ENCODE assay signal across 31 cellular contexts in the genomic region with DNA sequence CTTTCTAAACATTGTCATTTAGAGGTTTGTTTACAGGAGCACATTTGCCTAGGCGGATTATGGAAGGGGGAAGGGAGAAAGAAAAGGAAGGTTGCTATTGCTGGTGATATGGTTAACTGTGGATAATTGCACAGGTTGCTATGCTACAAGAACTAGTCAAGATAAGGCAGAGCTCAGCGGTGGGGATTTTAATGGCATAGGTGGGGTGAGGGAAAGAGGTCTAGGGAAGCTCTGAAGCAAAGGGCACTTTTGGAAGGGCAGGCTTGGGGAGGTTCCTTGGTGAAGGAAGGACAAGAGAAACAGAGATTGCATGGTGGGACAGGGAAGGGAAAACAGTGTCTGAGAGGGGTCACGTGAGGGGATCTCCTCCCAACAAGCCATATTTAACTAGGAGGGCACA. TPM values are rescaled to one million over a fixed set of nuclear protein-coding genes. Genes with fewer than 3 reads are reported as not detected.
DNase-seq lines count a peak whose midpoint lies in the region; ATAC-seq, FAIRE-seq and TF ChIP-seq lines count a peak whose summit lies in the region.
"Had no signal": no experiment of that assay in that cellular context is flagged by ENCODE, and none has a peak within 500 bp of the region (broad histone marks: within the 10 kb centered on the region; RNA-seq: fewer than 3 reads in every experiment).

No MANE protein-coding gene starts in this region.

- no peaks in the 10 kb centered on the region for H3K36me3 Mint-ChIP-seq in astrocyte (ENCODE audit: low read depth, unreplicated experiment)
- no peaks in the 10 kb centered on the region for H3K36me3 Mint-ChIP-seq in stimulated activated effector memory CD8-positive, alpha-beta T cell treated with anti-CD3 and anti-CD28 coated beads, Interleukin-12 subunit alpha, Interleukin-12 subunit beta, amount 100 ng/mL, for 72 hours
- H3K36me3 Mint-ChIP-seq: natural killer cell had no signal

- H4K8ac ChIP-seq in mesenchymal stem cell (ENCODE audit: low read length): no peak overlapping the region

- no peak overlapping the region for H3K23ac ChIP-seq in mesenchymal stem cell (ENCODE audit: low read length in 2 of 2)

- ATAC-seq in GM19324 (IDR thresholded peaks at IDR 0.05; ENCODE audit: low FRiP score, unreplicated experiment): no peak
- no peak for ATAC-seq in stimulated activated effector memory CD8-positive, alpha-beta T cell treated with anti-CD3 and anti-CD28 coated beads, Interleukin-12 subunit alpha, Interleukin-12 subunit beta, amount 100 ng/mL, for 72 hours
- ATAC-seq: activated naive CD8-positive, alpha-beta T cell treated with anti-CD3 and anti-CD28 coated beads, Interleukin-2, amount 50 U/mL, for 24 hours; left cardiac atrium; natural killer cell had no signal

- no peak overlapping the region for H4K91ac ChIP-seq in mesenchymal stem cell (ENCODE audit: low read length)

- no peak overlapping the region for H3K4ac ChIP-seq in mesenchymal stem cell (ENCODE audit: low read depth in 1 of 2, low read length in 2 of 2)

- 82% methylated on average over 3 of the region's 3 CpGs for WGBS in mesenchymal stem cell

- DNase-seq in COR-L47 (lab: John Stamatoyannopoulos, UW): peak; percentile 28
- peak; percentile 5 for DNase-seq in HuH-7 (ENCODE audit: low spot score)
- DNase-seq in astrocyte (ENCODE audit: low read depth): no peak
- DNase-seq in mesenchymal stem cell: no peak
- no peak for DNase-seq in effector CD8-positive, alpha-beta T cell (lab: John Stamatoyannopoulos, UW)
- DNase-seq in NCI-H1694 treated with DMSO at 0.1 percent for 48 hours (lab: John Stamatoyannopoulos, UW): no peak
- DNase-seq in stimulated activated effector memory CD8-positive, alpha-beta T cell treated with anti-CD3 and anti-CD28 coated beads, Interleukin-12 subunit alpha, Interleukin-12 subunit beta, amount 100 ng/mL, for 72 hours (ENCODE audit: low spot score in 2 of 2): no peak
- DNase-seq: activated CD4-positive, alpha-beta T cell treated with anti-CD3 and anti-CD28 coated beads, Interleukin-2, amount 50 U/mL, for 1 hour; activated CD8-positive, alpha-beta memory T cell treated with anti-CD3 and anti-CD28 coated beads, Interleukin-2, amount 50 U/mL, for 48 hours; activated effector memory CD4-positive, alpha-beta T cell treated with anti-CD3 and anti-CD28 coated beads, Interleukin-2, amount 50 U/mL, for 16 hours; activated naive CD8-positive, alpha-beta T cell treated with anti-CD3 and anti-CD28 coated beads, Interleukin-2, amount 50 U/mL, for 24 hours; Calu3; cortex of kidney; GM23248; left cardiac atrium; natural killer cell; NCI-H1694; RPMI8226; sigmoid colon; T-helper 2 cell; uterus had no signal

- H3K18ac ChIP-seq in mesenchymal stem cell (ENCODE audit: low read depth in 1 of 2, low read length in 2 of 2): no peak overlapping the region

- H2BK5ac ChIP-seq in mesenchymal stem cell (ENCODE audit: low read depth, low read length, poor library complexity, severe bottlenecking): no peak overlapping the region

- no peaks in the 10 kb centered on the region for H3K79me2 ChIP-seq in astrocyte (ENCODE audit: insufficient read depth, low read length)

- H2AK5ac ChIP-seq in mesenchymal stem cell (ENCODE audit: low read length, severe bottlenecking): peak overlapping the region; percentile 3

- H3K9ac ChIP-seq in astrocyte (ENCODE audit: low read length) (no peak overlapping the region), mesenchymal stem cell (ENCODE audit: low read length) (no peak overlapping the region)
- H3K9ac ChIP-seq: GM23248 had no signal

- no peak overlapping the region for H3K4me3 ChIP-seq in astrocyte (ENCODE audit: insufficient read depth, low read depth, low read length)
- H3K4me3 ChIP-seq in mesenchymal stem cell (ENCODE audit: insufficient read depth in 1 of 2, low read depth in 1 of 2, low read length in 2 of 2): no peak overlapping the region
- H3K4me3 ChIP-seq: GM23248, sigmoid colon, SK-N-MC, uterus had no signal

- H3K4me2 ChIP-seq in astrocyte (ENCODE audit: low read length) (no peak overlapping the region), mesenchymal stem cell (ENCODE audit: low read length, poor library complexity, severe bottlenecking) (no peak overlapping the region)

- peak overlapping the region; percentile 54 for H3K27ac Mint-ChIP-seq in astrocyte (ENCODE audit: unreplicated experiment)
- H3K27ac Mint-ChIP-seq in stimulated activated effector memory CD8-positive, alpha-beta T cell treated with anti-CD3 and anti-CD28 coated beads, Interleukin-12 subunit alpha, Interleukin-12 subunit beta, amount 100 ng/mL, for 72 hours: no peak overlapping the region
- H3K27ac Mint-ChIP-seq: activated naive CD8-positive, alpha-beta T cell treated with anti-CD3 and anti-CD28 coated beads, Interleukin-2, amount 50 U/mL, for 24 hours; natural killer cell had no signal

- no peaks in the 10 kb centered on the region for H4K20me1 ChIP-seq in astrocyte (ENCODE audit: insufficient read depth, low read length)

- H3K79me1 ChIP-seq in mesenchymal stem cell (replicated peaks; ENCODE audit: low read length, poor library complexity, severe bottlenecking): no peaks in the 10 kb centered on the region

- H3K4me3 Mint-ChIP-seq in astrocyte (ENCODE audit: unreplicated experiment): no peak overlapping the region
- no peak overlapping the region for H3K4me3 Mint-ChIP-seq in stimulated activated effector memory CD8-positive, alpha-beta T cell treated with anti-CD3 and anti-CD28 coated beads, Interleukin-12 subunit alpha, Interleukin-12 subunit beta, amount 100 ng/mL, for 72 hours
- H3K4me3 Mint-ChIP-seq: activated naive CD8-positive, alpha-beta T cell treated with anti-CD3 and anti-CD28 coated beads, Interleukin-2, amount 50 U/mL, for 24 hours; natural killer cell had no signal

- no peak overlapping the region for H2BK120ac ChIP-seq in mesenchymal stem cell (ENCODE audit: low read depth, low read length)

- no peaks in the 10 kb centered on the region for H3K27me3 ChIP-seq in astrocyte (ENCODE audit: insufficient read depth, low read length)
- peaks cover 0 to 3% of the 10 kb centered on the region in 2 experiments for H3K27me3 ChIP-seq in mesenchymal stem cell (ENCODE audit: control insufficient read depth in 1 of 2, insufficient read depth in 1 of 2, low read length in 2 of 2)
- H3K27me3 ChIP-seq: brain microvascular endothelial cell, sigmoid colon, uterus had no signal

- H3K9me3 Mint-ChIP-seq in astrocyte (ENCODE audit: unreplicated experiment): no peaks in the 10 kb centered on the region
- H3K9me3 Mint-ChIP-seq in stimulated activated effector memory CD8-positive, alpha-beta T cell treated with anti-CD3 and anti-CD28 coated beads, Interleukin-12 subunit alpha, Interleukin-12 subunit beta, amount 100 ng/mL, for 72 hours: no peaks in the 10 kb centered on the region
- H3K9me3 Mint-ChIP-seq: activated naive CD8-positive, alpha-beta T cell treated with anti-CD3 and anti-CD28 coated beads, Interleukin-2, amount 50 U/mL, for 24 hours; natural killer cell had no signal

- H2BK15ac ChIP-seq in mesenchymal stem cell (ENCODE audit: low read depth, poor library complexity, severe bottlenecking): no peak overlapping the region

- H3K27me3 Mint-ChIP-seq in astrocyte (ENCODE audit: low read depth, unreplicated experiment): no peaks in the 10 kb centered on the region

- no peak for TF ChIP-seq CTCF in astrocyte (IDR thresholded peaks at IDR 0.05; ENCODE audit: insufficient read depth, low read depth, low read length)

- FAIRE-seq in astrocyte (lab: Jason Lieb, UNC): no peak
- FAIRE-seq: endometrium had no signal

- H2AFZ ChIP-seq in astrocyte (ENCODE audit: low read depth, low read length) (no peak overlapping the region), mesenchymal stem cell (ENCODE audit: low read depth, low read length) (no peak overlapping the region)
- H2AFZ ChIP-seq: GM23248 had no signal

- H3K14ac ChIP-seq in mesenchymal stem cell (ENCODE audit: low read length in 2 of 2): no peak overlapping the region

- H3K36me3 ChIP-seq in astrocyte (ENCODE audit: insufficient read depth, low read length) (no peaks in the 10 kb centered on the region), mesenchymal stem cell (ENCODE audit: control insufficient read depth in 1 of 2, insufficient read depth in 2 of 2, low read depth in 1 of 2, low read length in 2 of 2) (no peaks in the 10 kb centered on the region)
- H3K36me3 ChIP-seq: brain microvascular endothelial cell, sigmoid colon, uterus had no signal

- H3K9me3 ChIP-seq in astrocyte (ENCODE audit: insufficient read depth, low read depth, low read length) (no peaks in the 10 kb centered on the region), mesenchymal stem cell (ENCODE audit: control insufficient read depth, low read length) (no peaks in the 10 kb centered on the region)
- H3K9me3 ChIP-seq: sigmoid colon, uterus had no signal

- no peak overlapping the region for H2BK12ac ChIP-seq in mesenchymal stem cell (ENCODE audit: low read length in 2 of 2)

- H3K27ac ChIP-seq in astrocyte (ENCODE audit: low read depth, low read length) (no peak overlapping the region), mesenchymal stem cell (ENCODE audit: low read length, poor library complexity, severe bottlenecking) (peak overlapping the region; percentile 12)
- H3K27ac ChIP-seq: GM23248, HL-60, sigmoid colon, SK-N-MC, uterus had no signal

- H3K4me1 ChIP-seq in astrocyte (ENCODE audit: insufficient read depth, low read length): no peaks in the 10 kb centered on the region
- no peaks in the 10 kb centered on the region for H3K4me1 ChIP-seq in mesenchymal stem cell (ENCODE audit: control insufficient read depth, insufficient read depth, low read depth, low read length)
- H3K4me1 ChIP-seq: sigmoid colon, uterus had no signal

- H3K4me1 Mint-ChIP-seq in astrocyte (ENCODE audit: low read depth, unreplicated experiment): peaks cover 17% of the 10 kb centered on the region
- no peaks in the 10 kb centered on the region for H3K4me1 Mint-ChIP-seq in stimulated activated effector memory CD8-positive, alpha-beta T cell treated with anti-CD3 and anti-CD28 coated beads, Interleukin-12 subunit alpha, Interleukin-12 subunit beta, amount 100 ng/mL, for 72 hours
- H3K4me1 Mint-ChIP-seq: activated naive CD8-positive, alpha-beta T cell treated with anti-CD3 and anti-CD28 coated beads, Interleukin-2, amount 50 U/mL, for 24 hours; natural killer cell had no signal

RNA-seq across cellular contexts. Expression of gene HYAL4, which starts 19.5 kb away (rescaled TPM):
- not detected in 2 replicates for total RNA-seq in astrocyte
- polyA plus RNA-seq in mesenchymal stem cell (2013, experiment 1 of 2): not detected
- polyA plus RNA-seq in mesenchymal stem cell (2013, experiment 2 of 2): not detected
- total RNA-seq: A673, Calu3, GM23248, left cardiac atrium, M059J, mesenteric fat pad, natural killer cell, posterior vena cava, sigmoid colon, uterus had no signal
- polyA plus RNA-seq: BJ, GM23248 had no signal

Comparison
In these comparisons a context has a peak if more than half of its experiments do, and no peak if none do; other contexts are left out.
1. DNase-seq: peak in COR-L47 (single experiment) and HuH-7 (single experiment); none in astrocyte (single experiment), mesenchymal stem cell (single experiment), effector CD8-positive, alpha-beta T cell (single experiment), NCI-H1694 treated with DMSO at 0.1 percent for 48 hours (single experiment) and stimulated activated effector memory CD8-positive, alpha-beta T cell treated with anti-CD3 and anti-CD28 coated beads, Interleukin-12 subunit alpha, Interleukin-12 subunit beta, amount 100 ng/mL, for 72 hours (0 of 2).